14 cellular contexts compared by ENCODE assay signal in genomic region chr4:8710946-8711345, GRCh38.
"Had no signal": no experiment of that assay in that cellular context is flagged by ENCODE, and none has a peak within 500 bp of the region (broad histone marks: within the 10 kb centered on the region; RNA-seq: fewer than 3 reads in every experiment).

No MANE protein-coding gene starts in this region.

- H3K36me3 ChIP-seq: neutrophil, right atrium auricular region, SJSA1 had no signal

- H3K27me3 ChIP-seq: right atrium auricular region, SJSA1 had no signal

- ATAC-seq: activated CD4-positive, CD25-positive, alpha-beta regulatory T cell treated with anti-CD3 and anti-CD28 coated beads, Interleukin-2, amount 50 U/mL, for 24 hours; effector memory CD8-positive, alpha-beta T cell; left cardiac atrium; stimulated activated naive CD8-positive, alpha-beta T cell treated with anti-CD3 and anti-CD28 coated beads, Interleukin-15, Interleukin-2, amounts not matched to agents 100 U/mL and 50 U/mL, for 24 hours had no signal

- DNase-seq: activated CD4-positive, alpha-beta T cell treated with anti-CD3 and anti-CD28 coated beads, Interleukin-2, amount 50 U/mL, for 48 hours; activated T-cell treated with anti-CD3 and anti-CD28 coated beads, Interleukin-2, amount 50 U/mL, for 48 hours; cerebellar nuclear complex; effector memory CD8-positive, alpha-beta T cell; foreskin melanocyte; left cardiac atrium; naive B cell; small intestine; stimulated activated naive CD8-positive, alpha-beta T cell treated with anti-CD3 and anti-CD28 coated beads, Interleukin-15, Interleukin-2, amounts not matched to agents 100 U/mL and 50 U/mL, for 24 hours had no signal

- H3K4me1 ChIP-seq: right atrium auricular region, SJSA1 had no signal

- H3K9me3 ChIP-seq: SJSA1 had no signal

- H3K4me3 ChIP-seq: right atrium auricular region, SJSA1 had no signal

- H3K27ac ChIP-seq: epithelial cell of prostate, neutrophil, right atrium auricular region, SJSA1 had no signal
